16 cellular contexts compared by ENCODE assay signal in the genomic region with DNA sequence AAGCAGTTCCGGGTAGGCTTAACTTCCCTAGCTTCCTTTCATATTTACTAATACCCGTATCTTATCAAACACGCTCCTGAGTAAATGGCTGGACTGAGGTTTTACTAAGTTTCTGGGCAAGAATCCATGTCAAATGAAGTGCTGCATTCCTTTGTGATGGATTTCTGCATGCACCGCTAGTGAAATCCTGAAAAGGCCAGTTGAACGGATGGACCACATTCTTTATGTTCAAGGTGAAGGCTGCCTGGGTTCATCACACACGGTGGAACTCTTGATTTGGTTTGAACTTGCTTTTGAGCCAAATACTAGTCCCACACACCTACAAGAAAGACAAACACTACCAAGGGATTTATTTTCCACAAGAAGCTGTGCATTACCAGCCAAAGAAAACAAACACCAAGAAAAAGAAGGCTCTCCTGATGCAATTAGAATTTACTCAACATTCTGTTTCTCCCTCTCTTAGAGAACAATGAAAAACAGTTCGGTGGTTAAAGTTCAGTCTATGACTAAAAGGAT.
DNase-seq lines count a peak whose midpoint lies in the region; ATAC-seq and TF ChIP-seq lines count a peak whose summit lies in the region.
"Had no signal": no experiment of that assay in that cellular context is flagged by ENCODE, and none has a peak within 500 bp of the region (broad histone marks: within the 10 kb centered on the region; RNA-seq: fewer than 3 reads in every experiment).

No MANE protein-coding gene starts in this region.

- TF ChIP-seq CTCF in right atrium auricular region (IDR thresholded peaks at IDR 0.05) (no peak), upper lobe of right lung (IDR thresholded peaks at IDR 0.05) (no peak), ascending aorta (IDR thresholded peaks at IDR 0.05) (no peak)

- H3K36me3 Mint-ChIP-seq in activated naive CD4-positive, alpha-beta T cell treated with anti-CD3 and anti-CD28 coated beads, Interleukin-2, amount 50 U/mL, for 72 hours, result peaks cover 0 to 7% of the 10 kb centered on the region in 2 donors

- H3K27ac Mint-ChIP-seq in activated naive CD4-positive, alpha-beta T cell treated with anti-CD3 and anti-CD28 coated beads, Interleukin-2, amount 50 U/mL, for 72 hours, result no peak overlapping the region
- H3K27ac Mint-ChIP-seq: endodermal cell had no signal

- H3K9me3 ChIP-seq in right atrium auricular region (no peaks in the 10 kb centered on the region), upper lobe of right lung (no peaks in the 10 kb centered on the region), ascending aorta (no peaks in the 10 kb centered on the region)

- H3K4me1 ChIP-seq in right atrium auricular region (peaks cover 0 to 4% of the 10 kb centered on the region in 2 donors), upper lobe of right lung (no peaks in the 10 kb centered on the region), ascending aorta (no peaks in the 10 kb centered on the region)

- H3K4me3 ChIP-seq in right atrium auricular region, result no peak overlapping the region
- H3K4me3 ChIP-seq in upper lobe of right lung, result no peak overlapping the region
- H3K4me3 ChIP-seq in ascending aorta, result peak overlapping the region in 1 of 2 donors; percentile 15

- intact Hi-C loops in Right ventricle myocardium inferior (cut with DNase I) (no loop called here), upper lobe of right lung (cut with DNase I) (no loop called here), ascending aorta (cut with DNase I) (no loop called here)

- peak overlapping the region in 1 of 2 donors; percentile 12 for H3K27ac ChIP-seq in right atrium auricular region
- no peak overlapping the region for H3K27ac ChIP-seq in upper lobe of right lung
- H3K27ac ChIP-seq in ascending aorta, result no peak overlapping the region
- H3K27ac ChIP-seq: HL-60 had no signal

- ATAC-seq in Right ventricle myocardium inferior (peak; percentile 16), upper lobe of right lung (peak; percentile 68)
- ATAC-seq in activated naive CD4-positive, alpha-beta T cell treated with anti-CD3 and anti-CD28 coated beads, Interleukin-2, amount 50 U/mL, for 72 hours, result no peak

- no peaks in the 10 kb centered on the region for H3K36me3 ChIP-seq in right atrium auricular region
- H3K36me3 ChIP-seq in upper lobe of right lung, result no peaks in the 10 kb centered on the region
- H3K36me3 ChIP-seq in ascending aorta, result no peaks in the 10 kb centered on the region

- H3K9me3 Mint-ChIP-seq in activated naive CD4-positive, alpha-beta T cell treated with anti-CD3 and anti-CD28 coated beads, Interleukin-2, amount 50 U/mL, for 72 hours, result peaks cover 7 to 13% of the 10 kb centered on the region in 2 donors

- no peaks in the 10 kb centered on the region for H3K27me3 ChIP-seq in right atrium auricular region
- H3K27me3 ChIP-seq in upper lobe of right lung, result no peaks in the 10 kb centered on the region
- no peaks in the 10 kb centered on the region for H3K27me3 ChIP-seq in ascending aorta

- DNase-seq in Right ventricle myocardium inferior (ENCODE audit: missing footprints) (no peak), right atrium auricular region (ENCODE audit: low spot score) (no peak), astrocyte of the hippocampus (ENCODE audit: low read depth, low spot score) (peak; percentile 95), kidney glomerular epithelial cell (lab: John Stamatoyannopoulos, UW) (peak; percentile 89), upper lobe of right lung (no peak), ascending aorta (ENCODE audit: low spot score in 2 of 2) (no peak)
- no peak for DNase-seq in central memory CD4-positive, alpha-beta T cell
- DNase-seq in activated naive CD4-positive, alpha-beta T cell treated with anti-CD3 and anti-CD28 coated beads, Interleukin-2, amount 50 U/mL, for 72 hours (ENCODE audit: low spot score in 2 of 2), result no peak
- DNase-seq: activated CD4-positive, alpha-beta T cell treated with anti-CD3 and anti-CD28 coated beads for 1 hour; activated effector memory CD4-positive, alpha-beta T cell treated with Interleukin-2 at 50 U/mL for 16 hours; endodermal cell; islet precursor cell; NCI-H187; retina; RPMI8226 had no signal

Comparison
In these comparisons a context has a peak if more than half of its experiments do, and no peak if none do; other contexts are left out.
1. ATAC-seq: peak in Right ventricle myocardium inferior (single experiment) and upper lobe of right lung (single experiment); none in activated naive CD4-positive, alpha-beta T cell treated with anti-CD3 and anti-CD28 coated beads, Interleukin-2, amount 50 U/mL, for 72 hours (0 of 2).
2. DNase-seq: peak in astrocyte of the hippocampus (single experiment) and kidney glomerular epithelial cell (single experiment); none in Right ventricle myocardium inferior (single experiment), right atrium auricular region (single experiment), upper lobe of right lung (single experiment), central memory CD4-positive, alpha-beta T cell (single experiment), ascending aorta (0 of 2) and activated naive CD4-positive, alpha-beta T cell treated with anti-CD3 and anti-CD28 coated beads, Interleukin-2, amount 50 U/mL, for 72 hours (0 of 2).